In genomic region chr9:4620046-4620765, GRCh38 we compare ENCODE assay signal across 1 cellular context.
TF ChIP-seq lines count a peak whose summit lies in the region.

No MANE protein-coding gene starts in this region.

TF ChIP-seq in SK-N-SH treated with all-trans-retinoic acid at 6 μM for 48 hours, 23 proteins besides CTCF, POLR2A, EP300 and RAD21 (continued from another document):
- no peak for TF ChIP-seq TSHZ2 (CRISPR knock-in tag; IDR thresholded peaks at IDR 0.05)
- TF ChIP-seq ZC3H10 (CRISPR knock-in tag; IDR thresholded peaks at IDR 0.05), result no peak
